ENCODE assay signal across 8 cellular contexts in the genomic region with DNA sequence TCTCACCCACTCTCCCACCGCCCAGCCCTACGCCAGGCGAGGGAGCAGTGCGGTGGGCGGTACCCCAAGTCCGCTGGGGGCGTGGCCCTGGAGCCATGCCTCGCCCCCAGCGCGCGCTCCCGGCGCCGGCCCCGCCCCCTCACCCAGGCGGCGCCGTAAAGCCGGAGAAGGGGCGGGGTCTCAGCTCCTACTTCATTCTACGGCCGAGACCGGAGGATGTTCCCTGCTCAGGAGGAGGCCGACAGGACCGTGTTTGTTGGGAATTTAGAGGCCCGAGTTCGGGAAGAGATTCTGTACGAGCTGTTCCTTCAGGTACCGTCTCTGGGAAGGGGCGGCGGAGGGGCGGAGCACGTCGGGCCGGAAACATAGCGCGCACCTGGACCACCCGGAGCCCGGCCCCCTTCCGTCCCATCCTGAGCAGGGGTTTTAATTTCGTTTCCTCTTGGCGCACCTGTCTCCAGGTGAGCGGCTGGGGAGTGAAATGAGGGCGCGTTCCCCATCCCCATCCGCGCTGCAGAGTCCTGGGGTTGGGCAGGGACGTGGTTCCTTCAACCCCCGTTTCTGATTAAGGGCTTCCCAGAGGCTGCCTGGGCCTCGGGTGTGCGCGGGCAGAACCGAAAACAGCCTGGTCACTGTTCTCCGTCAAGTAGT. TPM values are rescaled to one million over a fixed set of nuclear protein-coding genes. Genes with fewer than 3 reads are reported as not detected.
DNase-seq lines count a peak whose midpoint lies in the region; ATAC-seq and TF ChIP-seq lines count a peak whose summit lies in the region.

Gene RBM11, plus strand, starts transcription at position 187 of the 651 bp plus-strand sequence. Its CDS starts 30 bp downstream, at position 217.

- ATAC-seq in GM19351 (IDR thresholded peaks at IDR 0.05; ENCODE audit: unreplicated experiment) (peak; percentile 97), HG03521 (IDR thresholded peaks at IDR 0.05; ENCODE audit: unreplicated experiment) (peak; percentile 95), foreskin keratinocyte (peak; percentile 96)

- peak within 1 kb of the TSS; percentile 61 to 78 (median 69) for H3K4me2 ChIP-seq in BLaER1 treated with 17β-estradiol and CSF1 and Interleukin-3, amounts not matched to agents 10 nM and 100 nM

- peaks cover 8% of the 10 kb centered on the region for H3K27me3 Mint-ChIP-seq in activated T-helper 2 cell treated with anti-CD3 and anti-CD28 coated beads, Interferon-gamma antibody, Interleukin-2, Interleukin-4, amounts not matched to agents 10 μg/mL and 5 μg/mL and 100 μg/mL, durations not matched to agents 14 hours and 24 hours and 36 hours (ENCODE audit: low read depth)
- peaks cover 47% of the 10 kb centered on the region for H3K27me3 Mint-ChIP-seq in neural crest cell (ENCODE audit: low read depth)
- peaks cover 5% of the 10 kb centered on the region for H3K27me3 Mint-ChIP-seq in stimulated activated naive CD8-positive, alpha-beta T cell treated with anti-CD3 and anti-CD28 coated beads, Interleukin-15, Interleukin-2, amounts not matched to agents 100 ng/mL and 50 ng/mL, for 24 hours

- no peaks in the 10 kb centered on the region for H3K9me3 Mint-ChIP-seq in activated T-helper 2 cell treated with anti-CD3 and anti-CD28 coated beads, Interferon-gamma antibody, Interleukin-2, Interleukin-4, amounts not matched to agents 10 μg/mL and 5 μg/mL and 100 μg/mL, durations not matched to agents 14 hours and 24 hours and 36 hours
- H3K9me3 Mint-ChIP-seq in neural crest cell: peaks cover 2% of the 10 kb centered on the region
- H3K9me3 Mint-ChIP-seq in stimulated activated naive CD8-positive, alpha-beta T cell treated with anti-CD3 and anti-CD28 coated beads, Interleukin-15, Interleukin-2, amounts not matched to agents 100 ng/mL and 50 ng/mL, for 24 hours: no peaks in the 10 kb centered on the region

- intact Hi-C loops in activated T-helper 2 cell treated with anti-CD3 and anti-CD28 coated beads, Interferon-gamma antibody, Interleukin-2, Interleukin-4, amounts not matched to agents 10 μg/mL and 5 μg/mL and 100 μg/mL, durations not matched to agents 14 hours and 24 hours and 36 hours (cut with micrococcal nuclease): no loop called here

- TF ChIP-seq CTCF in foreskin keratinocyte (conservative IDR thresholded peaks at IDR 0.05) (no peak), neural crest cell (conservative IDR thresholded peaks at IDR 0.05) (no peak)

- H3K4me1 ChIP-seq in BLaER1 treated with 17β-estradiol and CSF1 and Interleukin-3, amounts not matched to agents 10 nM and 100 nM: no peaks in the 10 kb centered on the region
- H3K4me1 ChIP-seq in foreskin keratinocyte: peaks cover 3% of the 10 kb centered on the region

- H3K36me3 ChIP-seq in BLaER1 treated with 17β-estradiol and CSF1 and Interleukin-3, amounts not matched to agents 10 nM and 100 nM: no peaks in the 10 kb centered on the region

- no peaks in the 10 kb centered on the region for H3K36me3 Mint-ChIP-seq in activated T-helper 2 cell treated with anti-CD3 and anti-CD28 coated beads, Interferon-gamma antibody, Interleukin-2, Interleukin-4, amounts not matched to agents 10 μg/mL and 5 μg/mL and 100 μg/mL, durations not matched to agents 14 hours and 24 hours and 36 hours (ENCODE audit: low read depth)
- H3K36me3 Mint-ChIP-seq in neural crest cell (ENCODE audit: low read depth): no peaks in the 10 kb centered on the region
- no peaks in the 10 kb centered on the region for H3K36me3 Mint-ChIP-seq in stimulated activated naive CD8-positive, alpha-beta T cell treated with anti-CD3 and anti-CD28 coated beads, Interleukin-15, Interleukin-2, amounts not matched to agents 100 ng/mL and 50 ng/mL, for 24 hours (ENCODE audit: low read depth)

- peak; percentile 29 for DNase-seq in OCI-M2 (lab: John Stamatoyannopoulos, UW; ENCODE audit: unreplicated experiment)
- peak; percentile 62 for DNase-seq in activated T-helper 2 cell treated with anti-CD3 and anti-CD28 coated beads, Interferon-gamma antibody, Interleukin-2, Interleukin-4, amounts not matched to agents 10 μg/mL and 5 μg/mL and 100 μg/mL, durations not matched to agents 14 hours and 24 hours and 36 hours (ENCODE audit: low spot score)
- peak; percentile 13 to 39 for DNase-seq in foreskin keratinocyte
- DNase-seq in neural crest cell (ENCODE audit: low read depth, low spot score): peak; percentile 59

- peaks cover 0 to 9% (median 0%) of the 10 kb centered on the region in 11 experiments; a peak in 3 of 22 replicates for H3K9me3 ChIP-seq in BLaER1 treated with 17β-estradiol and CSF1 and Interleukin-3, amounts not matched to agents 10 nM and 100 nM (replicated peaks in 1 of 11)

- H3K27ac ChIP-seq in BLaER1 treated with 17β-estradiol and CSF1 and Interleukin-3, amounts not matched to agents 10 nM and 100 nM: peak within 1 kb of the TSS in 4 of 11 experiments; percentile 9 to 45 (median 31); a peak in 4 of 22 replicates
- no peak within 1 kb of the TSS for H3K27ac ChIP-seq in foreskin keratinocyte

- H4K20me1 ChIP-seq in BLaER1 treated with 17β-estradiol and CSF1 and Interleukin-3, amounts not matched to agents 10 nM and 100 nM: no peaks in the 10 kb centered on the region

- peaks cover 6% of the 10 kb centered on the region for H3K4me1 Mint-ChIP-seq in activated T-helper 2 cell treated with anti-CD3 and anti-CD28 coated beads, Interferon-gamma antibody, Interleukin-2, Interleukin-4, amounts not matched to agents 10 μg/mL and 5 μg/mL and 100 μg/mL, durations not matched to agents 14 hours and 24 hours and 36 hours (ENCODE audit: low read depth)
- H3K4me1 Mint-ChIP-seq in neural crest cell: peaks cover 4% of the 10 kb centered on the region
- H3K4me1 Mint-ChIP-seq in stimulated activated naive CD8-positive, alpha-beta T cell treated with anti-CD3 and anti-CD28 coated beads, Interleukin-15, Interleukin-2, amounts not matched to agents 100 ng/mL and 50 ng/mL, for 24 hours (ENCODE audit: low read depth): peaks cover 8% of the 10 kb centered on the region

- H3K27me3 ChIP-seq in BLaER1 treated with 17β-estradiol and CSF1 and Interleukin-3, amounts not matched to agents 10 nM and 100 nM: no peaks in the 10 kb centered on the region
- no peaks in the 10 kb centered on the region for H3K27me3 ChIP-seq in foreskin keratinocyte

- peak within 1 kb of the TSS; percentile 79 for H3K4me3 Mint-ChIP-seq in activated T-helper 2 cell treated with anti-CD3 and anti-CD28 coated beads, Interferon-gamma antibody, Interleukin-2, Interleukin-4, amounts not matched to agents 10 μg/mL and 5 μg/mL and 100 μg/mL, durations not matched to agents 14 hours and 24 hours and 36 hours (ENCODE audit: low read depth)
- H3K4me3 Mint-ChIP-seq in neural crest cell: peak within 1 kb of the TSS; percentile 89
- peak within 1 kb of the TSS; percentile 80 for H3K4me3 Mint-ChIP-seq in stimulated activated naive CD8-positive, alpha-beta T cell treated with anti-CD3 and anti-CD28 coated beads, Interleukin-15, Interleukin-2, amounts not matched to agents 100 ng/mL and 50 ng/mL, for 24 hours

- peak within 1 kb of the TSS; percentile 56 to 79 (median 70) for H3K4me3 ChIP-seq in BLaER1 treated with 17β-estradiol and CSF1 and Interleukin-3, amounts not matched to agents 10 nM and 100 nM

- no peak within 1 kb of the TSS for H3K27ac Mint-ChIP-seq in activated T-helper 2 cell treated with anti-CD3 and anti-CD28 coated beads, Interferon-gamma antibody, Interleukin-2, Interleukin-4, amounts not matched to agents 10 μg/mL and 5 μg/mL and 100 μg/mL, durations not matched to agents 14 hours and 24 hours and 36 hours
- no peak within 1 kb of the TSS for H3K27ac Mint-ChIP-seq in neural crest cell (ENCODE audit: unreplicated experiment)
- peak within 1 kb of the TSS; percentile 31 for H3K27ac Mint-ChIP-seq in stimulated activated naive CD8-positive, alpha-beta T cell treated with anti-CD3 and anti-CD28 coated beads, Interleukin-15, Interleukin-2, amounts not matched to agents 100 ng/mL and 50 ng/mL, for 24 hours

- H3K9ac ChIP-seq in BLaER1 treated with 17β-estradiol and CSF1 and Interleukin-3, amounts not matched to agents 10 nM and 100 nM: peak within 1 kb of the TSS; percentile 34 to 75 (median 63); a peak in 20 of 22 replicates

RNA-seq across cellular contexts. Expression of gene RBM11, which starts in this region (rescaled TPM):
- 0.21 and 0.50 TPM in 2 replicates for total RNA-seq in activated T-helper 2 cell treated with anti-CD3 and anti-CD28 coated beads, Interferon-gamma antibody, Interleukin-2, Interleukin-4, amounts not matched to agents 10 μg/mL and 5 μg/mL and 100 μg/mL, durations not matched to agents 14 hours and 24 hours and 36 hours
- 0.17 and 0.25 TPM in 2 replicates for total RNA-seq in foreskin keratinocyte
- polyA plus RNA-seq in foreskin keratinocyte: 0.29 and 0.35 TPM in 2 replicates
- total RNA-seq in neural crest cell: 0.36 and 0.65 TPM in 2 replicates

Comparison
In these comparisons a context has a peak if more than half of its experiments do, and no peak if none do; other contexts are left out.
1. Peak in DNase-seq in activated T-helper 2 cell treated with anti-CD3 and anti-CD28 coated beads, Interferon-gamma antibody, Interleukin-2, Interleukin-4, amounts not matched to agents 10 μg/mL and 5 μg/mL and 100 μg/mL, durations not matched to agents 14 hours and 24 hours and 36 hours; RNA of the gene not detected or under 1 TPM.
2. Peak in DNase-seq and ATAC-seq in foreskin keratinocyte; RNA of the gene not detected or under 1 TPM.
3. Peak in DNase-seq in neural crest cell; RNA of the gene not detected or under 1 TPM.